Comparison of ENCODE assay signal across 2 cellular contexts in the genomic region with DNA sequence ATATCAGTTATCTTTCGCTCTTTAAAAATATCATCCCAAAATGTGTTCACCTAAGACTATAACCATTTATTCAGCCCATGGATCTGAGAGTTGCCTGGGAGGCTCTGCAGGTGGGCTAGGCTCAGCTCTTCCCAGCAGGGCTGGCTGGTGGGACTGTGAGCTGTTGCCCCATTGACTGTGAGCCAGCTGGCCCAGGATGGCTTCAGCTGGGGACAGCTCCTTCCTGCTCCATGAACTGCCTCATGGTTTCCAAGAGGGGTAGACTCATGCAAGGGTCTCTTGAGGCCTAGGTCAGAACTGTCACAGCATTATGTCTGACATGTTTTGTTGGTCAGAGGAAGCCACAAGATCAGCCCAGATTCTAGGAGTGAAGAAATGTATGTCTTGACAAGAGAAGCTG.
TF ChIP-seq lines count a peak whose summit lies in the region.

No MANE protein-coding gene starts in this region.

TF ChIP-seq in IMR-90, 13 proteins besides CTCF, POLR2A, EP300 and RAD21 (continued from another document):
- TF ChIP-seq, protein P1, sequence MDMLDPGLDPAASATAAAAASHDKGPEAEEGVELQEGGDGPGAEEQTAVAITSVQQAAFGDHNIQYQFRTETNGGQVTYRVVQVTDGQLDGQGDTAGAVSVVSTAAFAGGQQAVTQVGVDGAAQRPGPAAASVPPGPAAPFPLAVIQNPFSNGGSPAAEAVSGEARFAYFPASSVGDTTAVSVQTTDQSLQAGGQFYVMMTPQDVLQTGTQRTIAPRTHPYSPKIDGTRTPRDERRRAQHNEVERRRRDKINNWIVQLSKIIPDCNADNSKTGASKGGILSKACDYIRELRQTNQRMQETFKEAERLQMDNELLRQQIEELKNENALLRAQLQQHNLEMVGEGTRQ (IDR thresholded peaks at IDR 0.05; ENCODE audit: low read depth, low read length): no peak
- TF ChIP-seq NFE2L2 (IDR thresholded peaks at IDR 0.05; ENCODE audit: low read depth, low read length) (no peak), FOS (IDR thresholded peaks at IDR 0.05; ENCODE audit: low read depth, low read length) (no peak), RCOR1 (IDR thresholded peaks at IDR 0.05; ENCODE audit: insufficient replicate concordance, low read length) (no peak), CHD1 (IDR thresholded peaks at IDR 0.05; ENCODE audit: low read depth, low read length) (no peak), RFX5 (IDR thresholded peaks at IDR 0.05; ENCODE audit: low read depth, low read length) (no peak), MAFK (IDR thresholded peaks at IDR 0.05; ENCODE audit: low read depth, low read length) (no peak), MXI1 (IDR thresholded peaks at IDR 0.05; ENCODE audit: borderline replicate concordance, low read depth, low read length) (no peak), MAZ (IDR thresholded peaks at IDR 0.05; ENCODE audit: borderline replicate concordance, low read depth, low read length) (no peak), BHLHE40 (IDR thresholded peaks at IDR 0.05; ENCODE audit: low read depth, low read length) (no peak)
TF ChIP-seq in IMR-90: peak in this region for 0.

TF ChIP-seq in WTC11, 78 proteins besides CTCF, POLR2A, EP300 and RAD21 (continued from another document):
- TF ChIP-seq, protein P2, sequence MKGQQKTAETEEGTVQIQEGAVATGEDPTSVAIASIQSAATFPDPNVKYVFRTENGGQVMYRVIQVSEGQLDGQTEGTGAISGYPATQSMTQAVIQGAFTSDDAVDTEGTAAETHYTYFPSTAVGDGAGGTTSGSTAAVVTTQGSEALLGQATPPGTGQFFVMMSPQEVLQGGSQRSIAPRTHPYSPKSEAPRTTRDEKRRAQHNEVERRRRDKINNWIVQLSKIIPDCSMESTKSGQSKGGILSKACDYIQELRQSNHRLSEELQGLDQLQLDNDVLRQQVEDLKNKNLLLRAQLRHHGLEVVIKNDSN (CRISPR knock-in tag; IDR thresholded peaks at IDR 0.05): no peak
- TF ChIP-seq, protein P3, sequence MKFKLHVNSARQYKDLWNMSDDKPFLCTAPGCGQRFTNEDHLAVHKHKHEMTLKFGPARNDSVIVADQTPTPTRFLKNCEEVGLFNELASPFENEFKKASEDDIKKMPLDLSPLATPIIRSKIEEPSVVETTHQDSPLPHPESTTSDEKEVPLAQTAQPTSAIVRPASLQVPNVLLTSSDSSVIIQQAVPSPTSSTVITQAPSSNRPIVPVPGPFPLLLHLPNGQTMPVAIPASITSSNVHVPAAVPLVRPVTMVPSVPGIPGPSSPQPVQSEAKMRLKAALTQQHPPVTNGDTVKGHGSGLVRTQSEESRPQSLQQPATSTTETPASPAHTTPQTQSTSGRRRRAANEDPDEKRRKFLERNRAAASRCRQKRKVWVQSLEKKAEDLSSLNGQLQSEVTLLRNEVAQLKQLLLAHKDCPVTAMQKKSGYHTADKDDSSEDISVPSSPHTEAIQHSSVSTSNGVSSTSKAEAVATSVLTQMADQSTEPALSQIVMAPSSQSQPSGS (CRISPR knock-in tag; IDR thresholded peaks at IDR 0.05; ENCODE audit: borderline replicate concordance, low read depth): no peak
- TF ChIP-seq ZNF121 (CRISPR knock-in tag; IDR thresholded peaks at IDR 0.05): no peak
